8 cellular contexts compared by ENCODE assay signal in genomic region chr20:2871555-2872303, GRCh38. TPM values are rescaled to one million over a fixed set of nuclear protein-coding genes. Genes with fewer than 3 reads are reported as not detected.
DNase-seq lines count a peak whose midpoint lies in the region; ATAC-seq and TF ChIP-seq lines count a peak whose summit lies in the region.

No MANE protein-coding gene starts in this region.

- H3K27ac ChIP-seq in Panc1 (ENCODE audit: low read length), result peak overlapping the region; percentile 92
- peak overlapping the region in 2 of 4 donors; percentile 84 to 97 for H3K27ac ChIP-seq in esophagus squamous epithelium
- no peak overlapping the region for H3K27ac ChIP-seq in rectal smooth muscle tissue (ENCODE audit: low read depth, low read length)

- H3K4me3 ChIP-seq in Panc1 (ENCODE audit: low read depth in 2 of 2, low read length in 2 of 2) (peak overlapping the region; percentile 80 to 82), esophagus squamous epithelium (peak overlapping the region; percentile 69 to 98 (median 86)), rectal smooth muscle tissue (ENCODE audit: low read length) (peak overlapping the region; percentile 88)

- H3K4me1 ChIP-seq in Panc1 (ENCODE audit: control insufficient read depth, insufficient read depth, low read length), result peaks cover 32% of the 10 kb centered on the region
- H3K4me1 ChIP-seq in esophagus squamous epithelium, result peaks cover 24 to 61% (median 29%) of the 10 kb centered on the region in 3 donors
- peaks cover 5% of the 10 kb centered on the region for H3K4me1 ChIP-seq in rectal smooth muscle tissue (ENCODE audit: control insufficient read depth, insufficient read depth, low read length)

- WGBS in esophagus squamous epithelium, 2 donors, result 51 to 54% methylated on average over 6 to 8 of the region's 22 CpGs

- TF ChIP-seq CTCF in Panc1 (IDR thresholded peaks at IDR 0.05) (no peak), esophagus squamous epithelium (IDR thresholded peaks at IDR 0.05) (no peak)

- POLR2A ChIA-PET in Panc1 (lab: Charles Lee), result no interaction called here

- peak; percentile 15 for DNase-seq in ELF-1 (ENCODE audit: low read depth, low spot score)
- DNase-seq in Panc1 (ENCODE audit: low read depth, low spot score), result no peak
- DNase-seq in esophagus squamous epithelium (lab: John Stamatoyannopoulos, UW), result no peak
- DNase-seq in NCI-H2196 treated with DMSO at 0.1 percent for 48 hours (lab: John Stamatoyannopoulos, UW; ENCODE audit: unreplicated experiment), result no peak
- no peak for DNase-seq in NAMALWA (ENCODE audit: low spot score)

- no peaks in the 10 kb centered on the region for H3K27me3 ChIP-seq in Panc1 (ENCODE audit: control insufficient read depth, insufficient read depth, low read length)
- H3K27me3 ChIP-seq in esophagus squamous epithelium, result peaks cover 0 to 13% (median 0%) of the 10 kb centered on the region in 4 donors
- peaks cover 13% of the 10 kb centered on the region for H3K27me3 ChIP-seq in rectal smooth muscle tissue (ENCODE audit: control insufficient read depth, insufficient read depth, low read length)

- no peak for ATAC-seq in Panc1
- ATAC-seq in GM18870 (IDR thresholded peaks at IDR 0.05; ENCODE audit: unreplicated experiment), result no peak
- ATAC-seq in GM18909 (IDR thresholded peaks at IDR 0.05; ENCODE audit: poor library complexity, unreplicated experiment), result no peak

- CTCF ChIA-PET in Panc1 (lab: Charles Lee), result interaction anchor here (0.6 kb wide), 1 partner anchor 295 kb away, joined by 3 read pairs; no protein-coding TSS in a partner anchor

- intact Hi-C loops in Panc1 (cut with micrococcal nuclease; ENCODE audit: unreplicated experiment), result no loop called here
- intact Hi-C loops in esophagus squamous epithelium (cut with DNase I), result no loop called here

- TF ChIP-seq POLR2A in esophagus squamous epithelium (IDR thresholded peaks at IDR 0.05), result no peak

- no peak overlapping the region for H3K9ac ChIP-seq in rectal smooth muscle tissue (ENCODE audit: low read length)

- H3K36me3 ChIP-seq in Panc1 (ENCODE audit: control insufficient read depth, insufficient read depth, low read length), result no peaks in the 10 kb centered on the region; the same call in 1 of the 2 replicates
- H3K36me3 ChIP-seq in esophagus squamous epithelium, result peaks cover 0 to 4% (median under 1%) of the 10 kb centered on the region in 3 donors
- H3K36me3 ChIP-seq in rectal smooth muscle tissue (ENCODE audit: control insufficient read depth, insufficient read depth, low read length), result no peaks in the 10 kb centered on the region

- in situ Hi-C loops in Panc1 (cut with HindIII; ENCODE audit: low pct_unique_long_range_greater_than_20kb, low sequenced_read_pairs), result no loop called here

- no TSS peak for BruUV-seq in Panc1 (replicated peaks; lab: Mats Ljungman, UMichigan)

- H3K9me3 ChIP-seq in Panc1 (ENCODE audit: control insufficient read depth, insufficient read depth, low read depth, low read length) (no peaks in the 10 kb centered on the region), esophagus squamous epithelium (no peaks in the 10 kb centered on the region)

RNA-seq across cellular contexts. Expression of gene PTPRA, which starts 1.6 kb away (rescaled TPM):
- total RNA-seq in Panc1 (2021; ENCODE audit: unreplicated experiment) (56.6 TPM), esophagus squamous epithelium (10 to 100 TPM; 26.2 to 53.7 (median 42.4) TPM)
- polyA plus RNA-seq in Panc1 (2012; ENCODE audit: insufficient read length), result 51.3 TPM

RNA-seq across cellular contexts. Expression of gene VPS16, which starts 31.2 kb away (rescaled TPM):
- 35.3 TPM for total RNA-seq in Panc1 (2021; ENCODE audit: unreplicated experiment)
- polyA plus RNA-seq in Panc1 (2012; ENCODE audit: insufficient read length), result 41.8 TPM
- total RNA-seq in esophagus squamous epithelium, result 10 to 100 TPM; 20.9 to 36.7 (median 28.5) TPM

RNA-seq across cellular contexts. Expression of gene PCED1A, which starts 31.3 kb away (rescaled TPM):
- total RNA-seq in Panc1 (2021; ENCODE audit: unreplicated experiment) (42.1 TPM), esophagus squamous epithelium (10 to 100 TPM in 3 of 4 donors, 1 to 10 TPM in 1; 9.0 to 25.6 (median 16.6) TPM)
- polyA plus RNA-seq in Panc1 (2012; ENCODE audit: insufficient read length), result 68.3 TPM

RNA-seq across cellular contexts. Expression of gene TMEM239, which starts 55.6 kb away (rescaled TPM):
- total RNA-seq in Panc1 (2021; ENCODE audit: unreplicated experiment) (not detected), esophagus squamous epithelium (not detected)
- not detected for polyA plus RNA-seq in Panc1 (2012; ENCODE audit: insufficient read length)

RNA-seq across cellular contexts. Expression of gene C20orf141, which starts 56.9 kb away (rescaled TPM):
- total RNA-seq in Panc1 (2021; ENCODE audit: unreplicated experiment) (not detected), esophagus squamous epithelium (not detected)
- not detected for polyA plus RNA-seq in Panc1 (2012; ENCODE audit: insufficient read length)
